1 cellular context compared by ENCODE assay signal in the genomic region with DNA sequence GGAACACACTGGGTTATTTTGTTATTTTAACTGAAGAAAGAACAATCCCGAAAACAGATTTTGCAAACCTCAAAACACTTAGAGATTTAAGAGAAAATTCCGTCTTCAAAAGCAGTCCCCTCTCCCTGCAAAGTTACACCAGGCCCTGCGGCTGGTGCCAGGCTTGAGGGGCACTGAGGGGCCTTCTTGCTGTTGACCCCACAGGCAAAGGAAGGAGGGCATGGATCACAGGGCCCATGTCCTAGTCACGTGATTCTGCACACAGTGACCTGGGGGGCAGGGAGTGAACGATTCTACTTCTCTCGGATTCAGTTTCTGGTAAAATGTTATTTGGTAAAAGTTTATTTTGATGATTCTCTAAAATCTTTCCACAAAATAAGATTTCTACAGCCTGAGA.
TF ChIP-seq lines count a peak whose summit lies in the region.

No MANE protein-coding gene starts in this region.

TF ChIP-seq in WTC11, 78 proteins besides CTCF, POLR2A, EP300 and RAD21 (continued from another document):
- TF ChIP-seq, protein P1, sequence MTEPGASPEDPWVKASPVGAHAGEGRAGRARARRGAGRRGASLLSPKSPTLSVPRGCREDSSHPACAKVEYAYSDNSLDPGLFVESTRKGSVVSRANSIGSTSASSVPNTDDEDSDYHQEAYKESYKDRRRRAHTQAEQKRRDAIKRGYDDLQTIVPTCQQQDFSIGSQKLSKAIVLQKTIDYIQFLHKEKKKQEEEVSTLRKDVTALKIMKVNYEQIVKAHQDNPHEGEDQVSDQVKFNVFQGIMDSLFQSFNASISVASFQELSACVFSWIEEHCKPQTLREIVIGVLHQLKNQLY (CRISPR knock-in tag; IDR thresholded peaks at IDR 0.05), result no peak
- TF ChIP-seq, protein P2, sequence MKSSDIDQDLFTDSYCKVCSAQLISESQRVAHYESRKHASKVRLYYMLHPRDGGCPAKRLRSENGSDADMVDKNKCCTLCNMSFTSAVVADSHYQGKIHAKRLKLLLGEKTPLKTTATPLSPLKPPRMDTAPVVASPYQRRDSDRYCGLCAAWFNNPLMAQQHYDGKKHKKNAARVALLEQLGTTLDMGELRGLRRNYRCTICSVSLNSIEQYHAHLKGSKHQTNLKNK (CRISPR knock-in tag; IDR thresholded peaks at IDR 0.05), result no peak
- TF ChIP-seq RELA (CRISPR knock-in tag; IDR thresholded peaks at IDR 0.05; ENCODE audit: borderline replicate concordance), result no peak
TF ChIP-seq in WTC11: peak in this region for 0.
